Comparison of ENCODE assay signal across 23 cellular contexts in genomic region chr1:18836654-18837053, GRCh38. TPM values are rescaled to one million over a fixed set of nuclear protein-coding genes. Genes with fewer than 3 reads are reported as not detected.
"Had no signal": no experiment of that assay in that cellular context is flagged by ENCODE, and none has a peak within 500 bp of the region (broad histone marks: within the 10 kb centered on the region; RNA-seq: fewer than 3 reads in every experiment).

No MANE protein-coding gene starts in this region.

- H3K4me1 ChIP-seq: gastrocnemius medialis, heart right ventricle, neural progenitor cell, stomach had no signal

- H3K36me3 ChIP-seq: gastrocnemius medialis, heart right ventricle, neural progenitor cell, ovary, stomach, thoracic aorta had no signal

- H3K27me3 ChIP-seq: ovary had no signal

- H3K27ac ChIP-seq: gastrocnemius medialis, heart right ventricle, neural progenitor cell, ovary, stomach, thoracic aorta had no signal

- H3K9me3 ChIP-seq: gastrocnemius medialis, heart right ventricle, ovary, thoracic aorta had no signal

- DNase-seq: activated CD4-positive, alpha-beta T cell treated with anti-CD3 and anti-CD28 coated beads, Interleukin-2, amount 50 U/mL, for 48 hours; activated CD4-positive, CD25-positive, alpha-beta regulatory T cell treated with anti-CD3 and anti-CD28 coated beads, Interleukin-2, amount 50 U/mL, for 72 hours; activated naive CD4-positive, alpha-beta T cell treated with anti-CD3 and anti-CD28 coated beads, Interleukin-2, amount 10 ng/mL, durations not matched to agents 7 days and 5 days; endodermal cell; gastrocnemius medialis; heart right ventricle; islet precursor cell; naive B cell; ovary; stomach; T-helper 9 cell had no signal

- H3K4me3 ChIP-seq: gastrocnemius medialis, heart right ventricle, neural progenitor cell, ovary, stomach, thoracic aorta had no signal

- FAIRE-seq: astrocyte, bronchial epithelial cell had no signal

RNA-seq across cellular contexts. Expression of gene TAS1R2, which starts 22.8 kb away (rescaled TPM):
- total RNA-seq: astrocyte, bronchial epithelial cell, chondrocyte, dermis microvascular lymphatic vessel endothelial cell, endodermal cell, epithelial cell of proximal tubule, gastrocnemius medialis, heart right ventricle, lung microvascular endothelial cell, mononuclear cell, ovary, pulmonary artery endothelial cell, sciatic nerve, thoracic aorta, ureter had no signal
- polyA plus RNA-seq: heart right ventricle, ovary, stomach had no signal
